Comparison of ENCODE assay signal across 1 cellular context in the genomic region with DNA sequence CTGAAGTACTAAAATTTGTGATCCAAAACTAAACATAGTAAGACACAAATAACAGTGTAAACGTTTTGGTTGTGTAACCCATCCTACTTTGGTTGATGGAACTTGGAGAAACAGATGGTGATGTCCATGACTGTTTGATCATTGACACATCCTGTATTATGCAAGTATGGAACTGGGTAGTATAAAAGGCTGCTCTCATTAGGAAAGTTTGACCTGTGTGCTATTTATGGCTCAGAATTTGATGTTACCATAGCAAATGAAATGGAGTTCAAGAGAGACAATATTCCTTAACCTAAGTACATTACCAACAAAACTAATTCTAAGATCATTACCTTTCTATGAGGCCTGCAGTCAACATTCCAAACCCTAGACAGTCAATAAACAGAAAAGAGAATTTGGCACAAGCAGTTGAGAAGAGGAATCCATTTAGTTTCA.
TF ChIP-seq lines count a peak whose summit lies in the region.

No MANE protein-coding gene starts in this region.

TF ChIP-seq in HepG2, 621 proteins besides CTCF, POLR2A, EP300 and RAD21 (continued from another document and continues in another):
- TF ChIP-seq ZBTB37 (CRISPR knock-in tag; IDR thresholded peaks at IDR 0.05) (no peak), ZNF646 (CRISPR knock-in tag; IDR thresholded peaks at IDR 0.05) (no peak), ZMYM3 (CRISPR knock-in tag; IDR thresholded peaks at IDR 0.05) (no peak), ZNF792 (CRISPR knock-in tag; IDR thresholded peaks at IDR 0.05) (0 out of 2 replicates have a peak, but pooled peaks have one; percentile 47), KDM4B (CRISPR knock-in tag; IDR thresholded peaks at IDR 0.05) (no peak), ATRX (CRISPR knock-in tag; IDR thresholded peaks at IDR 0.05; ENCODE audit: borderline replicate concordance) (no peak), SMYD3 (CRISPR knock-in tag; IDR thresholded peaks at IDR 0.05) (no peak), ZNF788 (CRISPR knock-in tag; IDR thresholded peaks at IDR 0.05; ENCODE audit: borderline replicate concordance) (no peak), ZBTB1 (CRISPR knock-in tag; IDR thresholded peaks at IDR 0.05; ENCODE audit: borderline replicate concordance) (no peak), ZNF33B (CRISPR knock-in tag; IDR thresholded peaks at IDR 0.05) (no peak), FIP1L1 (IDR thresholded peaks at IDR 0.05; ENCODE audit: borderline replicate concordance, insufficient read depth, low read depth, low read length) (no peak), FOXK1 (CRISPR knock-in tag; IDR thresholded peaks at IDR 0.05; ENCODE audit: borderline replicate concordance, low read depth) (peak; percentile 30; the same call in 1 of the 2 replicates), FOXJ3 (CRISPR knock-in tag; IDR thresholded peaks at IDR 0.05; ENCODE audit: borderline replicate concordance) (peak; percentile 67; the same call in 1 of the 2 replicates), NFE2L1 (CRISPR knock-in tag; IDR thresholded peaks at IDR 0.05; ENCODE audit: borderline replicate concordance) (no peak), MLX (CRISPR knock-in tag; IDR thresholded peaks at IDR 0.05) (no peak), ZNF34 (CRISPR knock-in tag; IDR thresholded peaks at IDR 0.05; ENCODE audit: borderline replicate concordance) (no peak), AKAP8 (CRISPR knock-in tag; IDR thresholded peaks at IDR 0.05) (no peak), ZNF17 (CRISPR knock-in tag; IDR thresholded peaks at IDR 0.05) (no peak), ZNF121 (CRISPR knock-in tag; IDR thresholded peaks at IDR 0.05) (no peak), ZNF326 (CRISPR knock-in tag; IDR thresholded peaks at IDR 0.05; ENCODE audit: borderline replicate concordance) (no peak), TGIF2 (CRISPR knock-in tag; IDR thresholded peaks at IDR 0.05) (no peak), SRSF1 (optimal IDR thresholded peaks at IDR 0.05; ENCODE audit: low read depth, low read length) (no peak), MBD4 (IDR thresholded peaks at IDR 0.05; ENCODE audit: borderline replicate concordance, low read length) (no peak), CCDC6 (CRISPR knock-in tag; IDR thresholded peaks at IDR 0.05) (no peak), ZNF329 (CRISPR knock-in tag; IDR thresholded peaks at IDR 0.05; ENCODE audit: low read depth) (no peak), TIGD3 (CRISPR knock-in tag; IDR thresholded peaks at IDR 0.05; ENCODE audit: borderline replicate concordance) (no peak), WIZ (CRISPR knock-in tag; IDR thresholded peaks at IDR 0.05) (no peak; the same call in 1 of the 2 replicates), TBX2 (CRISPR knock-in tag; IDR thresholded peaks at IDR 0.05; ENCODE audit: borderline replicate concordance) (peak; percentile 55; the same call in 1 of the 2 replicates)
- TF ChIP-seq, protein P1, sequence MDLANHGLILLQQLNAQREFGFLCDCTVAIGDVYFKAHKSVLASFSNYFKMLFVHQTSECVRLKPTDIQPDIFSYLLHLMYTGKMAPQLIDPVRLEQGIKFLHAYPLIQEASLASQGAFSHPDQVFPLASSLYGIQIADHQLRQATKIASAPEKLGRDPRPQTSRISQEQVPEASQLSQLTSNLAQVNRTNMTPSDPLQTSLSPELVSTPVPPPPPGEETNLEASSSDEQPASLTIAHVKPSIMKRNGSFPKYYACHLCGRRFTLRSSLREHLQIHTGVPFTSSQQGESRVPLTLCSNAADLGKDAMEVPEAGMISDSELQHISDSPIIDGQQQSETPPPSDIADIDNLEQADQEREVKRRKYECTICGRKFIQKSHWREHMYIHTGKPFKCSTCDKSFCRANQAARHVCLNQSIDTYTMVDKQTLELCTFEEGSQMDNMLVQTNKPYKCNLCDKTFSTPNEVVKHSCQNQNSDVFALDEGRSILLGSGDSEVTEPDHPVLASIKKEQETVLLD (CRISPR knock-in tag; IDR thresholded peaks at IDR 0.05; ENCODE audit: low read depth) = no peak
- TF ChIP-seq, protein P2, sequence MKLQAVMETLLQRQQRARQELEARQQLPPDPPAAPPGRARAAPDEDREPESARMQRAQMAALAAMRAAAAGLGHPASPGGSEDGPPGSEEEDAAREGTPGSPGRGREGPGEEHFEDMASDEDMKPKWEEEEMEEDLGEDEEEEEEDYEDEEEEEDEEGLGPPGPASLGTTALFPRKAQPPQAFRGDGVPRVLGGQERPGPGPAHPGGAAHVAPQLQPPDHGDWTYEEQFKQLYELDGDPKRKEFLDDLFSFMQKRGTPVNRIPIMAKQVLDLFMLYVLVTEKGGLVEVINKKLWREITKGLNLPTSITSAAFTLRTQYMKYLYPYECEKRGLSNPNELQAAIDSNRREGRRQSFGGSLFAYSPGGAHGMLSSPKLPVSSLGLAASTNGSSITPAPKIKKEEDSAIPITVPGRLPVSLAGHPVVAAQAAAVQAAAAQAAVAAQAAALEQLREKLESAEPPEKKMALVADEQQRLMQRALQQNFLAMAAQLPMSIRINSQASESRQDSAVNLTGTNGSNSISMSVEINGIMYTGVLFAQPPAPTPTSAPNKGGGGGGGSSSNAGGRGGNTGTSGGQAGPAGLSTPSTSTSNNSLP (IDR thresholded peaks at IDR 0.05; ENCODE audit: low read depth, low read length) = peak; percentile 47; the same call in 1 of the 2 replicates
- TF ChIP-seq, protein P3, sequence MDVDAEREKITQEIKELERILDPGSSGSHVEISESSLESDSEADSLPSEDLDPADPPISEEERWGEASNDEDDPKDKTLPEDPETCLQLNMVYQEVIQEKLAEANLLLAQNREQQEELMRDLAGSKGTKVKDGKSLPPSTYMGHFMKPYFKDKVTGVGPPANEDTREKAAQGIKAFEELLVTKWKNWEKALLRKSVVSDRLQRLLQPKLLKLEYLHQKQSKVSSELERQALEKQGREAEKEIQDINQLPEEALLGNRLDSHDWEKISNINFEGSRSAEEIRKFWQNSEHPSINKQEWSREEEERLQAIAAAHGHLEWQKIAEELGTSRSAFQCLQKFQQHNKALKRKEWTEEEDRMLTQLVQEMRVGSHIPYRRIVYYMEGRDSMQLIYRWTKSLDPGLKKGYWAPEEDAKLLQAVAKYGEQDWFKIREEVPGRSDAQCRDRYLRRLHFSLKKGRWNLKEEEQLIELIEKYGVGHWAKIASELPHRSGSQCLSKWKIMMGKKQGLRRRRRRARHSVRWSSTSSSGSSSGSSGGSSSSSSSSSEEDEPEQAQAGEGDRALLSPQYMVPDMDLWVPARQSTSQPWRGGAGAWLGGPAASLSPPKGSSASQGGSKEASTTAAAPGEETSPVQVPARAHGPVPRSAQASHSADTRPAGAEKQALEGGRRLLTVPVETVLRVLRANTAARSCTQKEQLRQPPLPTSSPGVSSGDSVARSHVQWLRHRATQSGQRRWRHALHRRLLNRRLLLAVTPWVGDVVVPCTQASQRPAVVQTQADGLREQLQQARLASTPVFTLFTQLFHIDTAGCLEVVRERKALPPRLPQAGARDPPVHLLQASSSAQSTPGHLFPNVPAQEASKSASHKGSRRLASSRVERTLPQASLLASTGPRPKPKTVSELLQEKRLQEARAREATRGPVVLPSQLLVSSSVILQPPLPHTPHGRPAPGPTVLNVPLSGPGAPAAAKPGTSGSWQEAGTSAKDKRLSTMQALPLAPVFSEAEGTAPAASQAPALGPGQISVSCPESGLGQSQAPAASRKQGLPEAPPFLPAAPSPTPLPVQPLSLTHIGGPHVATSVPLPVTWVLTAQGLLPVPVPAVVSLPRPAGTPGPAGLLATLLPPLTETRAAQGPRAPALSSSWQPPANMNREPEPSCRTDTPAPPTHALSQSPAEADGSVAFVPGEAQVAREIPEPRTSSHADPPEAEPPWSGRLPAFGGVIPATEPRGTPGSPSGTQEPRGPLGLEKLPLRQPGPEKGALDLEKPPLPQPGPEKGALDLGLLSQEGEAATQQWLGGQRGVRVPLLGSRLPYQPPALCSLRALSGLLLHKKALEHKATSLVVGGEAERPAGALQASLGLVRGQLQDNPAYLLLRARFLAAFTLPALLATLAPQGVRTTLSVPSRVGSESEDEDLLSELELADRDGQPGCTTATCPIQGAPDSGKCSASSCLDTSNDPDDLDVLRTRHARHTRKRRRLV (CRISPR knock-in tag; IDR thresholded peaks at IDR 0.05) = no peak
- TF ChIP-seq, protein P4, sequence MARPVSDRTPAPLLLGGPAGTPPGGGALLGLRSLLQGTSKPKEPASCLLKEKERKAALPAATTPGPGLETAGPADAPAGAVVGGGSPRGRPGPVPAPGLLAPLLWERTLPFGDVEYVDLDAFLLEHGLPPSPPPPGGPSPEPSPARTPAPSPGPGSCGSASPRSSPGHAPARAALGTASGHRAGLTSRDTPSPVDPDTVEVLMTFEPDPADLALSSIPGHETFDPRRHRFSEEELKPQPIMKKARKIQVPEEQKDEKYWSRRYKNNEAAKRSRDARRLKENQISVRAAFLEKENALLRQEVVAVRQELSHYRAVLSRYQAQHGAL (CRISPR knock-in tag; IDR thresholded peaks at IDR 0.05; ENCODE audit: not compliant biosample characterization) = no peak
- TF ChIP-seq, protein P5, sequence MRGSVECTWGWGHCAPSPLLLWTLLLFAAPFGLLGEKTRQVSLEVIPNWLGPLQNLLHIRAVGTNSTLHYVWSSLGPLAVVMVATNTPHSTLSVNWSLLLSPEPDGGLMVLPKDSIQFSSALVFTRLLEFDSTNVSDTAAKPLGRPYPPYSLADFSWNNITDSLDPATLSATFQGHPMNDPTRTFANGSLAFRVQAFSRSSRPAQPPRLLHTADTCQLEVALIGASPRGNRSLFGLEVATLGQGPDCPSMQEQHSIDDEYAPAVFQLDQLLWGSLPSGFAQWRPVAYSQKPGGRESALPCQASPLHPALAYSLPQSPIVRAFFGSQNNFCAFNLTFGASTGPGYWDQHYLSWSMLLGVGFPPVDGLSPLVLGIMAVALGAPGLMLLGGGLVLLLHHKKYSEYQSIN (CRISPR knock-in tag; IDR thresholded peaks at IDR 0.05; ENCODE audit: borderline replicate concordance) = no peak
